11 cellular contexts compared by ENCODE assay signal in the genomic region with DNA sequence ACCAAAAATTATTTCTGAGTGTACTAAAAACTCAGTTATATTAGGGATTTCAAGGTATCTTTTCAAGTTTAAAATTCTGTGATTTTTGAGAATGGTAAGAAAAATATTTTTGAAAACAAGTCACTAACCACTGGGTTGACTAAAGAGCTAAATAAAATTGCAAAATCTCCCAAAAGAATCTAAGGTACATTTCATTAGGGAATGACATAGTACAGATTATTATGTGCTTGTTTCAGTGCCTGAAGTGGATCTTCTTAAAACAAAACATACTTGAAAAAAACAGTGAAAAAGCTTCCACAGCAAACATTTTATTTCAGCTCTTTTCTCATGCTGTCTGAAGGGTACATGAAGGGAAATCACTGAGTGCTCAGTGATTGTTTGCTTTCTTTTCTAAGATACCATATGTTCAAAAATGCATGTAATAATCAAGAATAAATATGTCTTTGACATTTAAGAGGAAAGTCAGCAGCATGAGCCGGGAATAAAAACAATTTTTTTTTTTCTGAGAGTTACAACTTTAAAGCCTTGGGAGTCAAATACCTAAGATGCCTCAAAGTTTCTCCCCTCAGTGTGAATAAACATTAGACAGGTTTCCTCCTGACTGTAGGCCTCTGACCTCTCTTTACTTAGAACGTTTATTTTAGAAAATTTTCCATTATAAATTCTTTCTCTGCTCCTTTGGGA.
A peak's percentile ranks its signal among the peaks of the same experiment; 100 is the strongest.
DNase-seq lines count a peak whose midpoint lies in the region; ATAC-seq and TF ChIP-seq lines count a peak whose summit lies in the region.
"Had no signal": no experiment of that assay in that cellular context is flagged by ENCODE, and none has a peak within 500 bp of the region (broad histone marks: within the 10 kb centered on the region; RNA-seq: fewer than 3 reads in every experiment).

No MANE protein-coding gene starts in this region.

- H3K36me3 Mint-ChIP-seq in chondrocyte (ENCODE audit: low read depth), result no peaks in the 10 kb centered on the region

- peaks cover 6% of the 10 kb centered on the region; the same call in 1 of the 2 replicates for H3K4me1 ChIP-seq in HUES48 (ENCODE audit: control insufficient read depth, insufficient read depth, low read length)
- no peaks in the 10 kb centered on the region for H3K4me1 ChIP-seq in lower lobe of right lung
- H3K4me1 ChIP-seq in thyroid gland, result peaks cover 27 to 32% of the 10 kb centered on the region in 2 donors

- peak in 1 of 2 donors; percentile 57 for ATAC-seq in lower lobe of right lung
- no peak for ATAC-seq in stimulated activated naive CD8-positive, alpha-beta T cell treated with anti-CD3 and anti-CD28 coated beads, Interleukin-15, amount 100 ng/mL, for 72 hours
- ATAC-seq: HCT116 had no signal

- H3K27ac ChIP-seq in HUES48 (ENCODE audit: low read depth, low read length) (peak overlapping the region; percentile 14), lower lobe of right lung (peak overlapping the region; percentile 50), thyroid gland (peak overlapping the region; percentile 81 to 97 (median 92))

- H3K4me3 Mint-ChIP-seq in chondrocyte (ENCODE audit: unreplicated experiment), result peak overlapping the region; percentile 34
- no peak overlapping the region for H3K4me3 Mint-ChIP-seq in stimulated activated naive CD8-positive, alpha-beta T cell treated with anti-CD3 and anti-CD28 coated beads, Interleukin-15, amount 100 ng/mL, for 72 hours

- TF ChIP-seq CTCF in chondrocyte (IDR thresholded peaks at IDR 0.05) (no peak), lower lobe of right lung (IDR thresholded peaks at IDR 0.05) (no peak), thyroid gland (IDR thresholded peaks at IDR 0.05) (no peak)

- TF ChIP-seq POLR2A in thyroid gland (IDR thresholded peaks at IDR 0.05), result no peak

- no peak overlapping the region for H3K4me3 ChIP-seq in HUES48 (ENCODE audit: low read depth, low read length)
- H3K4me3 ChIP-seq in lower lobe of right lung, result no peak overlapping the region
- no peak overlapping the region for H3K4me3 ChIP-seq in thyroid gland (replicated peaks in 1 of 3)

- H3K9ac ChIP-seq in HUES48 (ENCODE audit: low read depth, low read length), result no peak overlapping the region

- no peaks in the 10 kb centered on the region for H3K27me3 ChIP-seq in HUES48 (ENCODE audit: control insufficient read depth, insufficient read depth, low read length)
- H3K27me3 ChIP-seq in lower lobe of right lung (ENCODE audit: low read depth), result no peaks in the 10 kb centered on the region
- H3K27me3 ChIP-seq in thyroid gland, result no peaks in the 10 kb centered on the region

- no peaks in the 10 kb centered on the region for H3K27me3 Mint-ChIP-seq in chondrocyte (ENCODE audit: low read depth)
- no peaks in the 10 kb centered on the region for H3K27me3 Mint-ChIP-seq in stimulated activated naive CD8-positive, alpha-beta T cell treated with anti-CD3 and anti-CD28 coated beads, Interleukin-15, amount 100 ng/mL, for 72 hours

- 6% methylated on average over 2 of the region's 2 CpGs for WGBS in thyroid gland, 2 donors

- H3K4me1 Mint-ChIP-seq in chondrocyte (ENCODE audit: low read depth), result peaks cover 58% of the 10 kb centered on the region
- H3K4me1 Mint-ChIP-seq in stimulated activated naive CD8-positive, alpha-beta T cell treated with anti-CD3 and anti-CD28 coated beads, Interleukin-15, amount 100 ng/mL, for 72 hours, result no peaks in the 10 kb centered on the region

- peak overlapping the region; percentile 96 for H3K27ac Mint-ChIP-seq in chondrocyte (ENCODE audit: unreplicated experiment)
- no peak overlapping the region for H3K27ac Mint-ChIP-seq in stimulated activated naive CD8-positive, alpha-beta T cell treated with anti-CD3 and anti-CD28 coated beads, Interleukin-15, amount 100 ng/mL, for 72 hours

- H3K9me3 Mint-ChIP-seq in chondrocyte (ENCODE audit: low read depth), result peaks cover 3% of the 10 kb centered on the region
- peaks cover 0 to 4% of the 10 kb centered on the region in 2 donors for H3K9me3 Mint-ChIP-seq in stimulated activated naive CD8-positive, alpha-beta T cell treated with anti-CD3 and anti-CD28 coated beads, Interleukin-15, amount 100 ng/mL, for 72 hours

- DNase-seq in chondrocyte (ENCODE audit: low spot score), result no peak
- DNase-seq in lower lobe of right lung, result no peak
- no peak for DNase-seq in thyroid gland
- DNase-seq in ecto neural progenitor cell (ENCODE audit: low spot score), result no peak
- no peak for DNase-seq in NCI-H2227 (lab: John Stamatoyannopoulos, UW; ENCODE audit: unreplicated experiment)
- no peak for DNase-seq in stimulated activated naive CD8-positive, alpha-beta T cell treated with anti-CD3 and anti-CD28 coated beads, Interleukin-15, amount 100 ng/mL, for 72 hours
- no peak for DNase-seq in COR-L47 (lab: John Stamatoyannopoulos, UW)
- DNase-seq: DMS53, NCI-H146 had no signal

- H3K36me3 ChIP-seq in HUES48 (ENCODE audit: control insufficient read depth, insufficient read depth, low read length) (no peaks in the 10 kb centered on the region), lower lobe of right lung (no peaks in the 10 kb centered on the region), thyroid gland (no peaks in the 10 kb centered on the region)

- no peaks in the 10 kb centered on the region for H3K9me3 ChIP-seq in HUES48 (ENCODE audit: control insufficient read depth, insufficient read depth, low read length)
- no peaks in the 10 kb centered on the region for H3K9me3 ChIP-seq in lower lobe of right lung
- H3K9me3 ChIP-seq in thyroid gland, result no peaks in the 10 kb centered on the region

- intact Hi-C loops in lower lobe of right lung (cut with DNase I), result no loop called here
- intact Hi-C loops in thyroid gland (cut with DNase I), result no loop called here

Comparison
In these comparisons a context has a peak if more than half of its experiments do, and no peak if none do; other contexts are left out.
1. H3K27ac ChIP-seq: peak in every context shown above with its lines; median percentile 92 in thyroid gland; 50 in lower lobe of right lung; 14 in HUES48.